In genomic region chr18:59823611-59824195, GRCh38 we compare ENCODE assay signal across 2 cellular contexts.
TF ChIP-seq lines count a peak whose summit lies in the region.

No MANE protein-coding gene starts in this region.

TF ChIP-seq in HEK293, 187 proteins besides CTCF, POLR2A, EP300 and RAD21 (continued from another document and continues in another):
- TF ChIP-seq YY1 (tag by site-specific recombination; IDR thresholded peaks at IDR 0.05) (no peak), TSHZ1 (tag by site-specific recombination; IDR thresholded peaks at IDR 0.05; ENCODE audit: borderline replicate concordance) (no peak), ZNF768 (tag by site-specific recombination; IDR thresholded peaks at IDR 0.05) (no peak), ZNF580 (tag by site-specific recombination; IDR thresholded peaks at IDR 0.05) (no peak), ZNF664 (tag by site-specific recombination; IDR thresholded peaks at IDR 0.05) (no peak), KLF9 (tag by site-specific recombination; IDR thresholded peaks at IDR 0.05; ENCODE audit: low read depth) (no peak), KLF7 (tag by site-specific recombination; IDR thresholded peaks at IDR 0.05; ENCODE audit: borderline replicate concordance) (no peak), ZNF624 (tag by site-specific recombination; IDR thresholded peaks at IDR 0.05) (no peak)
- TF ChIP-seq, protein P1, sequence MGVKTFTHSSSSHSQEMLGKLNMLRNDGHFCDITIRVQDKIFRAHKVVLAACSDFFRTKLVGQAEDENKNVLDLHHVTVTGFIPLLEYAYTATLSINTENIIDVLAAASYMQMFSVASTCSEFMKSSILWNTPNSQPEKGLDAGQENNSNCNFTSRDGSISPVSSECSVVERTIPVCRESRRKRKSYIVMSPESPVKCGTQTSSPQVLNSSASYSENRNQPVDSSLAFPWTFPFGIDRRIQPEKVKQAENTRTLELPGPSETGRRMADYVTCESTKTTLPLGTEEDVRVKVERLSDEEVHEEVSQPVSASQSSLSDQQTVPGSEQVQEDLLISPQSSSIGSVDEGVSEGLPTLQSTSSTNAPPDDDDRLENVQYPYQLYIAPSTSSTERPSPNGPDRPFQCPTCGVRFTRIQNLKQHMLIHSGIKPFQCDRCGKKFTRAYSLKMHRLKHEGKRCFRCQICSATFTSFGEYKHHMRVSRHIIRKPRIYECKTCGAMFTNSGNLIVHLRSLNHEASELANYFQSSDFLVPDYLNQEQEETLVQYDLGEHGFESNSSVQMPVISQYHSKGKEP (tag by site-specific recombination; IDR thresholded peaks at IDR 0.05), result peak; percentile 39; the same call in 1 of the 2 replicates
- TF ChIP-seq, protein P2, sequence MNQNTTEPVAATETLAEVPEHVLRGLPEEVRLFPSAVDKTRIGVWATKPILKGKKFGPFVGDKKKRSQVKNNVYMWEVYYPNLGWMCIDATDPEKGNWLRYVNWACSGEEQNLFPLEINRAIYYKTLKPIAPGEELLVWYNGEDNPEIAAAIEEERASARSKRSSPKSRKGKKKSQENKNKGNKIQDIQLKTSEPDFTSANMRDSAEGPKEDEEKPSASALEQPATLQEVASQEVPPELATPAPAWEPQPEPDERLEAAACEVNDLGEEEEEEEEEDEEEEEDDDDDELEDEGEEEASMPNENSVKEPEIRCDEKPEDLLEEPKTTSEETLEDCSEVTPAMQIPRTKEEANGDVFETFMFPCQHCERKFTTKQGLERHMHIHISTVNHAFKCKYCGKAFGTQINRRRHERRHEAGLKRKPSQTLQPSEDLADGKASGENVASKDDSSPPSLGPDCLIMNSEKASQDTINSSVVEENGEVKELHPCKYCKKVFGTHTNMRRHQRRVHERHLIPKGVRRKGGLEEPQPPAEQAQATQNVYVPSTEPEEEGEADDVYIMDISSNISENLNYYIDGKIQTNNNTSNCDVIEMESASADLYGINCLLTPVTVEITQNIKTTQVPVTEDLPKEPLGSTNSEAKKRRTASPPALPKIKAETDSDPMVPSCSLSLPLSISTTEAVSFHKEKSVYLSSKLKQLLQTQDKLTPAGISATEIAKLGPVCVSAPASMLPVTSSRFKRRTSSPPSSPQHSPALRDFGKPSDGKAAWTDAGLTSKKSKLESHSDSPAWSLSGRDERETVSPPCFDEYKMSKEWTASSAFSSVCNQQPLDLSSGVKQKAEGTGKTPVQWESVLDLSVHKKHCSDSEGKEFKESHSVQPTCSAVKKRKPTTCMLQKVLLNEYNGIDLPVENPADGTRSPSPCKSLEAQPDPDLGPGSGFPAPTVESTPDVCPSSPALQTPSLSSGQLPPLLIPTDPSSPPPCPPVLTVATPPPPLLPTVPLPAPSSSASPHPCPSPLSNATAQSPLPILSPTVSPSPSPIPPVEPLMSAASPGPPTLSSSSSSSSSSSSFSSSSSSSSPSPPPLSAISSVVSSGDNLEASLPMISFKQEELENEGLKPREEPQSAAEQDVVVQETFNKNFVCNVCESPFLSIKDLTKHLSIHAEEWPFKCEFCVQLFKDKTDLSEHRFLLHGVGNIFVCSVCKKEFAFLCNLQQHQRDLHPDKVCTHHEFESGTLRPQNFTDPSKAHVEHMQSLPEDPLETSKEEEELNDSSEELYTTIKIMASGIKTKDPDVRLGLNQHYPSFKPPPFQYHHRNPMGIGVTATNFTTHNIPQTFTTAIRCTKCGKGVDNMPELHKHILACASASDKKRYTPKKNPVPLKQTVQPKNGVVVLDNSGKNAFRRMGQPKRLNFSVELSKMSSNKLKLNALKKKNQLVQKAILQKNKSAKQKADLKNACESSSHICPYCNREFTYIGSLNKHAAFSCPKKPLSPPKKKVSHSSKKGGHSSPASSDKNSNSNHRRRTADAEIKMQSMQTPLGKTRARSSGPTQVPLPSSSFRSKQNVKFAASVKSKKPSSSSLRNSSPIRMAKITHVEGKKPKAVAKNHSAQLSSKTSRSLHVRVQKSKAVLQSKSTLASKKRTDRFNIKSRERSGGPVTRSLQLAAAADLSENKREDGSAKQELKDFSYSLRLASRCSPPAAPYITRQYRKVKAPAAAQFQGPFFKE (tag by site-specific recombination; IDR thresholded peaks at IDR 0.05; ENCODE audit: borderline replicate concordance), result no peak
- TF ChIP-seq, protein P3, sequence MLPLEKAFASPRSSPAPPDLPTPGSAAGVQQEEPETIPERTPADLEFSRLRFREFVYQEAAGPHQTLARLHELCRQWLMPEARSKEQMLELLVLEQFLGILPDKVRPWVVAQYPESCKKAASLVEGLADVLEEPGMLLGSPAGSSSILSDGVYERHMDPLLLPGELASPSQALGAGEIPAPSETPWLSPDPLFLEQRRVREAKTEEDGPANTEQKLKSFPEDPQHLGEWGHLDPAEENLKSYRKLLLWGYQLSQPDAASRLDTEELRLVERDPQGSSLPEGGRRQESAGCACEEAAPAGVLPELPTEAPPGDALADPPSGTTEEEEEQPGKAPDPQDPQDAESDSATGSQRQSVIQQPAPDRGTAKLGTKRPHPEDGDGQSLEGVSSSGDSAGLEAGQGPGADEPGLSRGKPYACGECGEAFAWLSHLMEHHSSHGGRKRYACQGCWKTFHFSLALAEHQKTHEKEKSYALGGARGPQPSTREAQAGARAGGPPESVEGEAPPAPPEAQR (tag by site-specific recombination; IDR thresholded peaks at IDR 0.05), result no peak

TF ChIP-seq in SK-N-SH treated with all-trans-retinoic acid at 6 μM for 48 hours, 23 proteins besides CTCF, POLR2A, EP300 and RAD21 (continued from another document):
- TF ChIP-seq RARB (CRISPR knock-in tag; IDR thresholded peaks at IDR 0.05), result no peak
- TF ChIP-seq TOX (CRISPR knock-in tag; IDR thresholded peaks at IDR 0.05; ENCODE audit: borderline replicate concordance), result no peak
- TF ChIP-seq GLIS3 (CRISPR knock-in tag; IDR thresholded peaks at IDR 0.05), result no peak
- TF ChIP-seq ISL1 (CRISPR knock-in tag; IDR thresholded peaks at IDR 0.05), result no peak
- no peak for TF ChIP-seq CSDC2 (CRISPR knock-in tag; IDR thresholded peaks at IDR 0.05)
- no peak for TF ChIP-seq TCF4 (CRISPR knock-in tag; IDR thresholded peaks at IDR 0.05; ENCODE audit: borderline replicate concordance)
